Comparison of ENCODE assay signal across 22 cellular contexts in the genomic region with DNA sequence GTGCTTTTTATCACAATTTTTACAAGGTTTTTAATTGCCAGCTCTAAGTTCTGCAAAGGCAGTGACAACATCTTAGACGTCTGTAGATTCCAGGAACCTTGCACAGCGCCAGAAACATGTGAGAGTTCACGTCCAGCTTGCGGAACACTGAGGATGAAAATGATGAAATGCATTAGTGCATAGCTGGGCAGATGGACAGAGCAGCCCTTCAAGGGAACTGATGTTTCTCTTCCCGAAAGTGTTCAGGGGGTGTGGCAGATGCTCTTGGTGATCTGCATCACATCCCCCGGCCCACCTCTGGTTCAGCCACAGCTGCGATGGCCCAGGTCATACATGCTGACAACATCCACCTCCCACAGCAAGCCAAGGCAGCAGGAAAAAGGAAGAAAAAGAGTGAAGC. TPM values are rescaled to one million over a fixed set of nuclear protein-coding genes. Genes with fewer than 3 reads are reported as not detected.
DNase-seq lines count a peak whose midpoint lies in the region; ATAC-seq, FAIRE-seq and TF ChIP-seq lines count a peak whose summit lies in the region.
"Had no signal": no experiment of that assay in that cellular context is flagged by ENCODE, and none has a peak within 500 bp of the region (broad histone marks: within the 10 kb centered on the region; RNA-seq: fewer than 3 reads in every experiment).

No MANE protein-coding gene starts in this region.

- POLR2A ChIA-PET in A549 (lab: Yijun Ruan, JAX) = no interaction called here

- TF ChIP-seq POLR2A in A549 (IDR thresholded peaks at IDR 0.05; ENCODE audit: low read length) (no peak), body of pancreas (IDR thresholded peaks at IDR 0.05) (no peak)

- no peak for TF ChIP-seq EP300 in A549 (IDR thresholded peaks at IDR 0.05)

- no peak for DNase-seq in A549 (ENCODE audit: low read depth in 1 of 2, low spot score in 1 of 2)
- DNase-seq in body of pancreas = peak in 3 of 4 donors; percentile 11 to 43 (median 30)
- no peak for DNase-seq in lung (ENCODE audit: low spot score)
- peak; percentile 19 for DNase-seq in skeletal muscle cell (ENCODE audit: low read depth)
- DNase-seq in NCI-H1105 (lab: John Stamatoyannopoulos, UW) = no peak
- DNase-seq in NCI-H2227 treated with DMSO at 0.1 percent for 48 hours (lab: John Stamatoyannopoulos, UW) = no peak
- DNase-seq in stimulated activated CD4-positive, alpha-beta T cell treated with anti-CD3 and anti-CD28 coated beads, Interleukin-15, amount 100 ng/mL, for 24 hours = no peak
- DNase-seq: ACHN; activated CD4-positive, alpha-beta memory T cell treated with anti-CD3 and anti-CD28 coated beads, Interleukin-2, amount 10 ng/mL, durations not matched to agents 7 days and 5 days; activated naive CD4-positive, alpha-beta T cell treated with anti-CD3 and anti-CD28 coated beads for 36 hours; activated T-cell treated with anti-CD3 and anti-CD28 coated beads, Interleukin-2, amount 50 U/mL, for 24 hours; CD4-positive, alpha-beta memory T cell; DMS53; midbrain; NCI-H1436 treated with DMSO at 0.1 percent for 48 hours; stimulated activated naive CD4-positive, alpha-beta T cell had no signal

- CTCF ChIA-PET in A549 (lab: Yijun Ruan, JAX) = interaction anchor here (0.7 kb wide), 1 partner anchor 60 kb away, joined by 3 read pairs; no protein-coding TSS in a partner anchor

- H3K27me3 ChIP-seq in body of pancreas (no peaks in the 10 kb centered on the region), lung (ENCODE audit: control insufficient read depth, insufficient read depth) (no peaks in the 10 kb centered on the region)
- H3K27me3 ChIP-seq: ascending aorta, neural progenitor cell had no signal

- H3K4me3 ChIP-seq in A549 (no peak overlapping the region), body of pancreas (no peak overlapping the region), lung (no peak overlapping the region), skeletal muscle cell (ENCODE audit: low read depth, low read length) (no peak overlapping the region)
- H3K4me3 ChIP-seq: ascending aorta, HAP-1, neural progenitor cell had no signal

- peak overlapping the region; percentile 21; the same call in 1 of the 3 replicates for H3K4me2 ChIP-seq in A549
- H3K4me2 ChIP-seq: neural progenitor cell had no signal

- TF ChIP-seq CTCF in A549 (IDR thresholded peaks at IDR 0.05) = no peak
- no peak for TF ChIP-seq CTCF in body of pancreas (IDR thresholded peaks at IDR 0.05)
- no peak for TF ChIP-seq CTCF in lung (IDR thresholded peaks at IDR 0.05; ENCODE audit: control extremely low read depth, extremely low read depth)

- WGBS in A549 (ENCODE audit: missing lambda C conversion rate) = 38% methylated on average over 7 of the region's 7 CpGs
- WGBS in body of pancreas, 2 donors = 62 to 67% methylated on average over 7 of the region's 7 CpGs
- WGBS in lung, 2 donors = 74 to 75% methylated on average over 7 of the region's 7 CpGs

- H3K9me3 ChIP-seq in A549 (no peaks in the 10 kb centered on the region), body of pancreas (peaks cover 0 to 3% (median 0%) of the 10 kb centered on the region in 3 donors), lung (ENCODE audit: control insufficient read depth in 2 of 2, insufficient read depth in 1 of 2, low read length in 1 of 2) (peaks cover 0 to 5% of the 10 kb centered on the region in 2 donors)
- H3K9me3 ChIP-seq: ascending aorta, HAP-1 had no signal

- 0 out of 3 replicates have a peak, but pooled peaks cover 6% of the 10 kb centered on the region for H3K4me1 ChIP-seq in A549
- H3K4me1 ChIP-seq in body of pancreas = peaks cover 2% of the 10 kb centered on the region
- peaks cover 0 to 2% of the 10 kb centered on the region in 2 donors for H3K4me1 ChIP-seq in lung (ENCODE audit: control insufficient read depth in 2 of 2, insufficient read depth in 2 of 2, low read length in 2 of 2)
- H3K4me1 ChIP-seq: ascending aorta, HAP-1, neural progenitor cell had no signal

- FAIRE-seq in A549 (lab: Jason Lieb, UNC) = no peak
- FAIRE-seq: frontal cortex had no signal

- ATAC-seq in A549 (0 out of 6 replicates have a peak, but pooled peaks of 1 of the 2 experiments have one; percentile 24), body of pancreas (peak; percentile 53), lung (ENCODE audit: insufficient read depth, low FRiP score) (peak; percentile 51), GM18519 (IDR thresholded peaks at IDR 0.05; ENCODE audit: low FRiP score, unreplicated experiment) (no peak)

- no peak for TF ChIP-seq RAD21 in A549 (conservative IDR thresholded peaks at IDR 0.05 in 1 of 2, IDR thresholded peaks at IDR 0.05 in 1 of 2)

- H3K27ac ChIP-seq in A549 (no peak overlapping the region), body of pancreas (peak overlapping the region in 2 of 4 donors; percentile 50 to 60), lung (ENCODE audit: low read depth in 1 of 2, low read length in 1 of 2) (no peak overlapping the region)
- H3K27ac ChIP-seq: ascending aorta, neural progenitor cell had no signal

- intact Hi-C loops in body of pancreas (cut with DNase I) = no loop called here

- H3K36me3 ChIP-seq in body of pancreas (replicated peaks in 1 of 2; ENCODE audit: insufficient read depth in 1 of 2, low read depth in 2 of 2) = no peaks in the 10 kb centered on the region
- H3K36me3 ChIP-seq in lung (ENCODE audit: control insufficient read depth in 2 of 2, insufficient read depth in 2 of 2, low read length in 2 of 2) = peaks cover 0 to 2% of the 10 kb centered on the region in 2 donors
- H3K36me3 ChIP-seq: ascending aorta, HAP-1, neural progenitor cell had no signal

TF ChIP-seq in A549, 52 proteins besides CTCF, POLR2A, EP300 and RAD21:
- TF ChIP-seq ZC3H11A (IDR thresholded peaks at IDR 0.05) (no peak), HOXA7 (CRISPR knock-in tag; IDR thresholded peaks at IDR 0.05) (no peak), ZFP36 (IDR thresholded peaks at IDR 0.05; ENCODE audit: borderline replicate concordance, partially characterized antibody) (no peak), RFX5 (IDR thresholded peaks at IDR 0.05) (no peak), TP53 (CRISPR knock-in tag; IDR thresholded peaks at IDR 0.05) (no peak), MAZ (IDR thresholded peaks at IDR 0.05; ENCODE audit: borderline replicate concordance, low read depth, low read length) (no peak), NR3C1 (IDR thresholded peaks at IDR 0.05) (no peak), RCOR1 (IDR thresholded peaks at IDR 0.05; ENCODE audit: low read depth, low read length) (no peak), HEYL (CRISPR knock-in tag; IDR thresholded peaks at IDR 0.05) (no peak), MAFK (IDR thresholded peaks at IDR 0.05; ENCODE audit: partially characterized antibody) (no peak), NPAS2 (CRISPR knock-in tag; IDR thresholded peaks at IDR 0.05; ENCODE audit: borderline replicate concordance) (no peak), KDM5A (IDR thresholded peaks at IDR 0.05) (no peak)
- TF ChIP-seq, protein P1, sequence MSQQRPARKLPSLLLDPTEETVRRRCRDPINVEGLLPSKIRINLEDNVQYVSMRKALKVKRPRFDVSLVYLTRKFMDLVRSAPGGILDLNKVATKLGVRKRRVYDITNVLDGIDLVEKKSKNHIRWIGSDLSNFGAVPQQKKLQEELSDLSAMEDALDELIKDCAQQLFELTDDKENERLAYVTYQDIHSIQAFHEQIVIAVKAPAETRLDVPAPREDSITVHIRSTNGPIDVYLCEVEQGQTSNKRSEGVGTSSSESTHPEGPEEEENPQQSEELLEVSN (IDR thresholded peaks at IDR 0.05; ENCODE audit: borderline replicate concordance, low read depth) = no peak
- TF ChIP-seq, protein P2, sequence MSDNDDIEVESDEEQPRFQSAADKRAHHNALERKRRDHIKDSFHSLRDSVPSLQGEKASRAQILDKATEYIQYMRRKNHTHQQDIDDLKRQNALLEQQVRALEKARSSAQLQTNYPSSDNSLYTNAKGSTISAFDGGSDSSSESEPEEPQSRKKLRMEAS (IDR thresholded peaks at IDR 0.05) = no peak
- TF ChIP-seq, protein P3, sequence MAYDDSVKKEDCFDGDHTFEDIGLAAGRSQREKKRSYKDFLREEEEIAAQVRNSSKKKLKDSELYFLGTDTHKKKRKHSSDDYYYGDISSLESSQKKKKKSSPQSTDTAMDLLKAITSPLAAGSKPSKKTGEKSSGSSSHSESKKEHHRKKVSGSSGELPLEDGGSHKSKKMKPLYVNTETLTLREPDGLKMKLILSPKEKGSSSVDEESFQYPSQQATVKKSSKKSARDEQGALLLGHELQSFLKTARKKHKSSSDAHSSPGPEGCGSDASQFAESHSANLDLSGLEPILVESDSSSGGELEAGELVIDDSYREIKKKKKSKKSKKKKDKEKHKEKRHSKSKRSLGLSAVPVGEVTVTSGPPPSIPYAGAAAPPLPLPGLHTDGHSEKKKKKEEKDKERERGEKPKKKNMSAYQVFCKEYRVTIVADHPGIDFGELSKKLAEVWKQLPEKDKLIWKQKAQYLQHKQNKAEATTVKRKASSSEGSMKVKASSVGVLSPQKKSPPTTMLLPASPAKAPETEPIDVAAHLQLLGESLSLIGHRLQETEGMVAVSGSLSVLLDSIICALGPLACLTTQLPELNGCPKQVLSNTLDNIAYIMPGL (CRISPR knock-in tag; IDR thresholded peaks at IDR 0.05; ENCODE audit: borderline replicate concordance) = no peak
- TF ChIP-seq, protein P4, sequence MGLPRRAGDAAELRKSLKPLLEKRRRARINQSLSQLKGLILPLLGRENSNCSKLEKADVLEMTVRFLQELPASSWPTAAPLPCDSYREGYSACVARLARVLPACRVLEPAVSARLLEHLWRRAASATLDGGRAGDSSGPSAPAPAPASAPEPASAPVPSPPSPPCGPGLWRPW (IDR thresholded peaks at IDR 0.05) = no peak

RNA-seq across cellular contexts. Expression of a gene that starts 40.9 kb away (rescaled TPM):
- polyA plus RNA-seq in A549 (2011; rRNA removed) (0.05 and 0.09 TPM in 2 replicates), A549 (2017; fragmentation: RNase III; extraction: RNeasy Plus Mini Kit Qiagen cat#74134 plus additional on column Dnase treatment) (0.03 to 0.05 TPM (median 0.05 TPM) in 3 replicates), lung (1 to 10 TPM in 1 of 2 donors, under 1 TPM in 1; 0.88 to 1.9 TPM)
- polyA plus RNA-seq in A549 (2012; cell fraction: cytosol; rRNA removed) = 0.01 and 0.03 TPM in 2 replicates
- polyA plus RNA-seq in A549 (2012; cell fraction: nucleus; rRNA removed) = 0.04 and 0.17 TPM in 2 replicates
- 0.17 and 0.54 TPM in 2 replicates for polyA minus RNA-seq in A549 (2011; rRNA and poly(A)+ RNA removed)
- total RNA-seq in body of pancreas (1 to 10 TPM; 8.6 to 9.9 TPM), lung (10 to 100 TPM; 10.9 to 68.5 TPM)
- total RNA-seq: activated CD4-positive, alpha-beta memory T cell treated with anti-CD3 and anti-CD28 coated beads, Interleukin-2, amount 10 ng/mL, durations not matched to agents 7 days and 5 days; activated naive CD4-positive, alpha-beta T cell treated with anti-CD3 and anti-CD28 coated beads for 36 hours; CD4-positive, alpha-beta memory T cell; T-helper 2 cell treated with Interferon-gamma antibody and Interleukin-4, amounts not matched to agents 100 ng/mL and 5 ng/mL, for 36 hours had no signal
- polyA plus RNA-seq: CD4-positive, alpha-beta memory T cell had no signal

Comparison
In these comparisons a context has a peak if more than half of its experiments do, and no peak if none do; other contexts are left out.
1. DNase-seq: peak in body of pancreas (3 of 4) and skeletal muscle cell (single experiment); none in A549 (0 of 2), lung (single experiment), NCI-H1105 (single experiment), NCI-H2227 treated with DMSO at 0.1 percent for 48 hours (single experiment) and stimulated activated CD4-positive, alpha-beta T cell treated with anti-CD3 and anti-CD28 coated beads, Interleukin-15, amount 100 ng/mL, for 24 hours (single experiment).